8 cellular contexts compared by ENCODE assay signal in the genomic region with DNA sequence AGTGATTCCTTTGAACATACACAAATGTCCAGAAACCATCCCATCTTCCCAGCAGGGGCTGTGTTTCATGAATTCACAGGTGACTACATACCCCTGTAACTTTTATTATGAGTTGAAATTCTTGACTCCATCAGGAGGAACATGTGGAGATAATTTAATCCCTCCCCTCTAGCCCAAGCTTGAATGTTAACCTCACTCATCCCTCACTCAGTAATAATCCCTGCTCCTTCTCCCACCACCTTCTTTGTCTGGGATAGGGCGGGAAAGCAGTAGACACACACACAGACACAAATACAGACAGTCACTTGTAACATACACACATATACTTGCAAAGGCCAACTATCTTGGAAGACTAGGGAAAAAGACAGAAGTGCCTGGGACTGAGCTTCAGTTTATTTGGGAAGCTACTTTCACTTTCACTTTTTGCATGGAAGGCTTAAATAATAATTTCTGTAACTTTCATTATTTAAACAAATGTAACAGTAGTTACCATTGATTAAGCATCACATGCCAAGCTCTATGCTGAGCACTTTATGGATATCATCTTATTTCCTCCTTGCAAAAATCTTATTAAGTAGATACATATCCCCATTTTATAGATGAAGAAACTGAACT. TPM values are rescaled to one million over a fixed set of nuclear protein-coding genes. Genes with fewer than 3 reads are reported as not detected.
DNase-seq lines count a peak whose midpoint lies in the region; ATAC-seq lines count a peak whose summit lies in the region.

No MANE protein-coding gene starts in this region.

- H3K27ac Mint-ChIP-seq in activated CD4-positive, alpha-beta memory T cell treated with anti-CD3 and anti-CD28 coated beads for 36 hours, result no peak overlapping the region

- intact Hi-C loops in activated CD4-positive, alpha-beta memory T cell treated with anti-CD3 and anti-CD28 coated beads for 36 hours (cut with micrococcal nuclease), result no loop called here

- H3K27ac ChIP-seq in duodenal mucosa (ENCODE audit: low read depth, low read length), result no peak overlapping the region

- ATAC-seq in HG03354 (IDR thresholded peaks at IDR 0.05; ENCODE audit: poor library complexity, severe bottlenecking, unreplicated experiment), result no peak

- H3K9me3 Mint-ChIP-seq in activated CD4-positive, alpha-beta memory T cell treated with anti-CD3 and anti-CD28 coated beads for 36 hours, result peaks cover 2% of the 10 kb centered on the region

- no peak overlapping the region for H3K9ac ChIP-seq in duodenal mucosa (ENCODE audit: low read depth in 1 of 2, low read length in 2 of 2)

- peak overlapping the region; percentile 24 to 31 for H3K4me3 ChIP-seq in duodenal mucosa (ENCODE audit: low read depth in 1 of 2, low read length in 2 of 2)

- POLR2A ChIA-PET in activated CD4-positive, alpha-beta memory T cell treated with anti-CD3 and anti-CD28 coated beads for 36 hours (lab: Charles Lee), result no interaction called here

- H3K27me3 ChIP-seq in duodenal mucosa (ENCODE audit: control insufficient read depth in 1 of 2, insufficient read depth in 2 of 2, low read length in 2 of 2), result no peaks in the 10 kb centered on the region

- no peaks in the 10 kb centered on the region for H3K36me3 Mint-ChIP-seq in activated CD4-positive, alpha-beta memory T cell treated with anti-CD3 and anti-CD28 coated beads for 36 hours

- no peaks in the 10 kb centered on the region for H3K9me3 ChIP-seq in duodenal mucosa (ENCODE audit: control insufficient read depth in 1 of 2, low read length in 2 of 2)

- H3K4me3 Mint-ChIP-seq in activated CD4-positive, alpha-beta memory T cell treated with anti-CD3 and anti-CD28 coated beads for 36 hours, result no peak overlapping the region

- peaks cover 18% of the 10 kb centered on the region for H3K4me1 Mint-ChIP-seq in activated CD4-positive, alpha-beta memory T cell treated with anti-CD3 and anti-CD28 coated beads for 36 hours (ENCODE audit: low read depth)

- CTCF ChIA-PET in activated CD4-positive, alpha-beta memory T cell treated with anti-CD3 and anti-CD28 coated beads for 36 hours (lab: Charles Lee), result no interaction called here

- peaks cover 3% of the 10 kb centered on the region for H3K27me3 Mint-ChIP-seq in activated CD4-positive, alpha-beta memory T cell treated with anti-CD3 and anti-CD28 coated beads for 36 hours

- H3K4me1 ChIP-seq in duodenal mucosa (ENCODE audit: control insufficient read depth in 1 of 2, insufficient read depth in 2 of 2, low read length in 2 of 2), result peaks cover 0 to 9% of the 10 kb centered on the region in 2 donors

- DNase-seq in AG08396 (ENCODE audit: low spot score) (peak; percentile 8), M059J (ENCODE audit: low read depth) (peak; percentile 21), myocyte (ENCODE audit: low read depth) (peak; percentile 11), DMS153 treated with DMSO at 0.1 percent for 48 hours (lab: John Stamatoyannopoulos, UW; ENCODE audit: unreplicated experiment) (no peak), NCI-H2171 treated with DMSO at 0.1 percent for 48 hours (lab: John Stamatoyannopoulos, UW) (no peak)
- DNase-seq in activated CD4-positive, alpha-beta memory T cell treated with anti-CD3 and anti-CD28 coated beads for 36 hours, result no peak

- no peaks in the 10 kb centered on the region for H3K36me3 ChIP-seq in duodenal mucosa (ENCODE audit: control insufficient read depth in 1 of 2, insufficient read depth in 2 of 2, low read length in 2 of 2)

RNA-seq across cellular contexts. Expression of a gene that starts 7.3 kb away (rescaled TPM):
- 2.4 and 4.7 TPM in 2 replicates for total RNA-seq in M059J (2014; rRNA removed; shearing (Covaris generic))
- 20.1 and 23.6 TPM in 2 replicates for total RNA-seq in myocyte
- 2.1 TPM for polyA plus RNA-seq in myocyte (2012)
- total RNA-seq in activated CD4-positive, alpha-beta memory T cell treated with anti-CD3 and anti-CD28 coated beads for 36 hours, result 1 to 10 TPM; 2.0 to 2.3 TPM

Comparison
In these comparisons a context has a peak if more than half of its experiments do, and no peak if none do; other contexts are left out.
1. DNase-seq: peak in AG08396 (single experiment), M059J (single experiment) and myocyte (single experiment); none in activated CD4-positive, alpha-beta memory T cell treated with anti-CD3 and anti-CD28 coated beads for 36 hours (single experiment), DMS153 treated with DMSO at 0.1 percent for 48 hours (single experiment) and NCI-H2171 treated with DMSO at 0.1 percent for 48 hours (single experiment).